ENCODE assay signal across 1 cellular context in genomic region chr5:143758750-143759149, GRCh38.
TF ChIP-seq lines count a peak whose summit lies in the region.

No MANE protein-coding gene starts in this region.

TF ChIP-seq in GM12878, 131 proteins besides CTCF, POLR2A, EP300 and RAD21 (continued from another document and continues in another):
- TF ChIP-seq RELB (IDR thresholded peaks at IDR 0.05; ENCODE audit: low read depth) (peak; percentile 23; the same call in 1 of the 2 replicates), EGR1 (IDR thresholded peaks at IDR 0.05; ENCODE audit: borderline replicate concordance in 1 of 2, low read depth in 2 of 2, low read length in 2 of 2) (no peak), CBX3 (IDR thresholded peaks at IDR 0.05; ENCODE audit: borderline replicate concordance, low read depth) (no peak), PBX3 (IDR thresholded peaks at IDR 0.05; ENCODE audit: insufficient replicate concordance, low read depth, low read length) (no peak), ATF7 (IDR thresholded peaks at IDR 0.05; ENCODE audit: low read depth) (no peak), STAT1 (conservative IDR thresholded peaks at IDR 0.05) (no peak), EZH2 (IDR thresholded peaks at IDR 0.05; ENCODE audit: borderline replicate concordance, control insufficient read depth, low read depth, low read length) (no peak), PAX8 (IDR thresholded peaks at IDR 0.05) (no peak), TAF1 (IDR thresholded peaks at IDR 0.05; ENCODE audit: borderline replicate concordance, low read depth, low read length) (no peak), ZSCAN29 (IDR thresholded peaks at IDR 0.05) (no peak), NBN (IDR thresholded peaks at IDR 0.05) (no peak), POLR2AphosphoS2 (IDR thresholded peaks at IDR 0.05; ENCODE audit: low read depth, low read length) (no peak), JUNB (IDR thresholded peaks at IDR 0.05) (peak; percentile 92), HDAC2 (IDR thresholded peaks at IDR 0.05) (no peak), MAX (IDR thresholded peaks at IDR 0.05; ENCODE audit: low read depth, low read length) (no peak), ZNF622 (IDR thresholded peaks at IDR 0.05) (no peak), STAT3 (IDR thresholded peaks at IDR 0.05; ENCODE audit: low read depth, low read length) (no peak), IKZF1 (conservative IDR thresholded peaks at IDR 0.05) (peak; percentile 67), NFXL1 (IDR thresholded peaks at IDR 0.05; ENCODE audit: borderline replicate concordance) (no peak), SUZ12 (IDR thresholded peaks at IDR 0.05; ENCODE audit: unreplicated experiment) (no peak), IKZF2 (IDR thresholded peaks at IDR 0.05) (peak; percentile 74 to 75), CREB1 (IDR thresholded peaks at IDR 0.05; ENCODE audit: low read depth) (peak; percentile 39; the same call in 1 of the 2 replicates), KAT2A (conservative IDR thresholded peaks at IDR 0.05; ENCODE audit: control insufficient read depth, low read depth, low read length) (no peak), ELK1 (IDR thresholded peaks at IDR 0.05; ENCODE audit: low read depth, low read length) (no peak), WRNIP1 (IDR thresholded peaks at IDR 0.05; ENCODE audit: borderline replicate concordance, low read depth, low read length) (no peak), PKNOX1 (IDR thresholded peaks at IDR 0.05) (no peak), USF1 (IDR thresholded peaks at IDR 0.05; ENCODE audit: borderline replicate concordance, extremely low read length, insufficient read depth, low read depth, low read length) (no peak), NFIC (IDR thresholded peaks at IDR 0.05; ENCODE audit: low read depth, low read length) (peak; percentile 99), YBX1 (IDR thresholded peaks at IDR 0.05) (no peak), CBFB (IDR thresholded peaks at IDR 0.05; ENCODE audit: low read depth) (no peak), NR2C1 (IDR thresholded peaks at IDR 0.05) (no peak), ASH2L (IDR thresholded peaks at IDR 0.05; ENCODE audit: borderline replicate concordance, low read depth) (no peak), RAD51 (IDR thresholded peaks at IDR 0.05) (no peak), ZNF274 (IDR thresholded peaks at IDR 0.05; ENCODE audit: insufficient read depth, insufficient read length) (no peak), SIX5 (IDR thresholded peaks at IDR 0.05; ENCODE audit: low read depth, low read length, severe bottlenecking) (no peak), MYC (IDR thresholded peaks at IDR 0.05; ENCODE audit: insufficient read depth, insufficient read length, insufficient replicate concordance, low read length, severe bottlenecking) (no peak), CEBPB (IDR thresholded peaks at IDR 0.05; ENCODE audit: borderline replicate concordance in 1 of 2, low read depth in 2 of 2, low read length in 2 of 2) (peak in 1 of 2 experiments; percentile 76; a peak in 1 of 4 replicates), IRF5 (IDR thresholded peaks at IDR 0.05; ENCODE audit: borderline replicate concordance) (no peak), SREBF2 (IDR thresholded peaks at IDR 0.05; ENCODE audit: low read length) (no peak), POLR2AphosphoS5 (IDR thresholded peaks at IDR 0.05; ENCODE audit: low read length) (no peak), CHD2 (IDR thresholded peaks at IDR 0.05; ENCODE audit: borderline replicate concordance, low read depth, low read length) (no peak), CHD4 (IDR thresholded peaks at IDR 0.05) (no peak), SMAD5 (IDR thresholded peaks at IDR 0.05; ENCODE audit: low read depth) (no peak), FOXK2 (IDR thresholded peaks at IDR 0.05) (no peak), BRCA1 (IDR thresholded peaks at IDR 0.05; ENCODE audit: low read depth, low read length) (no peak), ZBTB33 (IDR thresholded peaks at IDR 0.05) (no peak), USF2 (IDR thresholded peaks at IDR 0.05; ENCODE audit: borderline replicate concordance, low read depth, low read length) (no peak), GATAD2B (conservative IDR thresholded peaks at IDR 0.05; ENCODE audit: low read depth) (no peak), NFYA (IDR thresholded peaks at IDR 0.05; ENCODE audit: borderline replicate concordance, low read depth, low read length) (no peak), ZNF384 (IDR thresholded peaks at IDR 0.05; ENCODE audit: borderline replicate concordance, low read depth, low read length) (no peak), CUX1 (IDR thresholded peaks at IDR 0.05; ENCODE audit: insufficient replicate concordance, low read depth, low read length) (no peak), GABPA (IDR thresholded peaks at IDR 0.05; ENCODE audit: low read depth) (0 out of 2 replicates have a peak, but pooled peaks have one; percentile 47), BCL11A (IDR thresholded peaks at IDR 0.05; ENCODE audit: low read depth, low read length) (peak; percentile 89; the same call in 1 of the 2 replicates), ETV6 (conservative IDR thresholded peaks at IDR 0.05 in 1 of 2, IDR thresholded peaks at IDR 0.05 in 1 of 2; ENCODE audit: borderline replicate concordance in 1 of 2, low read depth in 1 of 2) (peak in 1 of 2 experiments; percentile 73; a peak in 1 of 4 replicates), MTA3 (IDR thresholded peaks at IDR 0.05; ENCODE audit: borderline replicate concordance, low read length) (peak; percentile 80), MEF2B (IDR thresholded peaks at IDR 0.05; ENCODE audit: partially characterized antibody, poor library complexity, severe bottlenecking) (no peak), DPF2 (IDR thresholded peaks at IDR 0.05) (0 out of 2 replicates have a peak, but pooled peaks have one; percentile 28), SMC3 (IDR thresholded peaks at IDR 0.05; ENCODE audit: borderline replicate concordance, low read length) (no peak), TBL1XR1 (IDR thresholded peaks at IDR 0.05; ENCODE audit: low read depth, low read length) (no peak)
